8 cellular contexts compared by ENCODE assay signal in genomic region chr1:46613661-46614603, GRCh38. TPM values are rescaled to one million over a fixed set of nuclear protein-coding genes. Genes with fewer than 3 reads are reported as not detected.
DNase-seq lines count a peak whose midpoint lies in the region; ATAC-seq, FAIRE-seq and TF ChIP-seq lines count a peak whose summit lies in the region.
"Had no signal": no experiment of that assay in that cellular context is flagged by ENCODE, and none has a peak within 500 bp of the region (broad histone marks: within the 10 kb centered on the region; RNA-seq: fewer than 3 reads in every experiment).

No MANE protein-coding gene starts in this region.

- H3K27ac Mint-ChIP-seq in T-helper 17 cell (no peak overlapping the region), chondrocyte (ENCODE audit: unreplicated experiment) (peak overlapping the region; percentile 87)
- H3K27ac Mint-ChIP-seq: stimulated activated naive CD8-positive, alpha-beta T cell treated with anti-CD3 and anti-CD28 coated beads, Interleukin-15, Interleukin-2, amounts not matched to agents 100 ng/mL and 50 ng/mL, for 24 hours had no signal

- H3K27ac ChIP-seq in kidney (ENCODE audit: low read depth in 2 of 2, low read length in 2 of 2), result no peak overlapping the region

- H3K27me3 Mint-ChIP-seq in T-helper 17 cell (no peaks in the 10 kb centered on the region), chondrocyte (ENCODE audit: low read depth) (no peaks in the 10 kb centered on the region)
- H3K27me3 Mint-ChIP-seq: stimulated activated naive CD8-positive, alpha-beta T cell treated with anti-CD3 and anti-CD28 coated beads, Interleukin-15, Interleukin-2, amounts not matched to agents 100 ng/mL and 50 ng/mL, for 24 hours had no signal

- no peak overlapping the region for H3K9ac ChIP-seq in kidney (ENCODE audit: low read length in 2 of 2)

- DNase-seq in GM19239 (ENCODE audit: insufficient read length, low spot score) (peak; percentile 56), T-helper 17 cell (no peak), chondrocyte (ENCODE audit: low spot score) (no peak), kidney (peak; percentile 96)
- DNase-seq in stimulated activated CD8-positive, alpha-beta memory T cell treated with anti-CD3 and anti-CD28 coated beads, Interleukin-7, amount 100 ng/mL, for 24 hours (ENCODE audit: low read depth), result peak; percentile 14

- peaks cover 3 to 5% of the 10 kb centered on the region in 2 donors for H3K36me3 ChIP-seq in kidney (ENCODE audit: control insufficient read depth in 1 of 2, insufficient read depth in 2 of 2, low read length in 2 of 2)

- H3K36me3 Mint-ChIP-seq in T-helper 17 cell (ENCODE audit: low read depth) (no peaks in the 10 kb centered on the region), chondrocyte (ENCODE audit: low read depth) (peaks cover 13% of the 10 kb centered on the region)

- peaks cover 12 to 28% of the 10 kb centered on the region in 2 donors for H3K4me1 ChIP-seq in kidney (ENCODE audit: control insufficient read depth in 1 of 2, insufficient read depth in 1 of 2, low read depth in 1 of 2, low read length in 2 of 2)

- intact Hi-C loops in kidney (cut with DNase I), result no loop called here

- ATAC-seq in HG03354 (IDR thresholded peaks at IDR 0.05; ENCODE audit: poor library complexity, severe bottlenecking, unreplicated experiment) (peak; percentile 63), T-helper 17 cell (peak; percentile 48), GM18858 (IDR thresholded peaks at IDR 0.05; ENCODE audit: unreplicated experiment) (no peak)

- peak overlapping the region; percentile 28 for H3K4me3 Mint-ChIP-seq in T-helper 17 cell
- peak overlapping the region; percentile 19 for H3K4me3 Mint-ChIP-seq in chondrocyte (ENCODE audit: unreplicated experiment)

- no peaks in the 10 kb centered on the region for H3K9me3 Mint-ChIP-seq in chondrocyte (ENCODE audit: low read depth)
- H3K9me3 Mint-ChIP-seq: stimulated activated naive CD8-positive, alpha-beta T cell treated with anti-CD3 and anti-CD28 coated beads, Interleukin-15, Interleukin-2, amounts not matched to agents 100 ng/mL and 50 ng/mL, for 24 hours had no signal

- TF ChIP-seq CTCF in chondrocyte (IDR thresholded peaks at IDR 0.05) (no peak), kidney (IDR thresholded peaks at IDR 0.05; ENCODE audit: borderline replicate concordance, extremely low read depth, insufficient read depth) (no peak)

- no peaks in the 10 kb centered on the region for H3K9me3 ChIP-seq in T-helper 17 cell (ENCODE audit: control insufficient read depth, low read length, poor library complexity, severe bottlenecking)
- H3K9me3 ChIP-seq in kidney (ENCODE audit: control insufficient read depth in 1 of 2, low read length in 2 of 2), result no peaks in the 10 kb centered on the region

- FAIRE-seq in GM19239 (lab: Jason Lieb, UNC) (no peak), kidney (lab: Jason Lieb, UNC) (no peak)

- H3K4me3 ChIP-seq in kidney (ENCODE audit: low read length in 2 of 2), result peak overlapping the region in 1 of 2 donors; percentile 15

- H3K4me1 Mint-ChIP-seq in T-helper 17 cell, result peaks cover 64% of the 10 kb centered on the region
- H3K4me1 Mint-ChIP-seq in chondrocyte (ENCODE audit: low read depth), result peaks cover 52% of the 10 kb centered on the region

RNA-seq across cellular contexts. Expression of gene MOB3C, which starts 2.7 kb away (rescaled TPM):
- total RNA-seq in T-helper 17 cell (10 to 100 TPM; 13.3 to 20.4 TPM), chondrocyte (6.2 to 12.2 TPM (median 6.3 TPM) in 3 replicates), kidney (14.9 TPM)
- polyA plus RNA-seq in kidney (ENCODE audit: insufficient read depth, low read depth, low replicate concordance), result 12.4 TPM

RNA-seq across cellular contexts. Expression of gene MKNK1, which starts 9.9 kb away (rescaled TPM):
- total RNA-seq in T-helper 17 cell (10 to 100 TPM; 48.5 to 73.2 TPM), chondrocyte (24.5 to 25.8 TPM (median 25.1 TPM) in 3 replicates), kidney (49.7 TPM)
- polyA plus RNA-seq in kidney (ENCODE audit: insufficient read depth, low read depth, low replicate concordance), result 17.5 TPM

RNA-seq across cellular contexts. Expression of gene ATPAF1, which starts 54.2 kb away (rescaled TPM):
- 10 to 100 TPM; 19.7 to 21.5 TPM for total RNA-seq in T-helper 17 cell
- 22.9 to 33.2 TPM (median 27.7 TPM) in 3 replicates for total RNA-seq in chondrocyte
- 36.4 TPM for total RNA-seq in kidney
- 127 TPM for polyA plus RNA-seq in kidney (ENCODE audit: insufficient read depth, low read depth, low replicate concordance)

RNA-seq across cellular contexts. Expression of gene TEX38, which starts 57.7 kb away (rescaled TPM):
- total RNA-seq in T-helper 17 cell (not detected), chondrocyte (not detected in 3 replicates), kidney (0.35 TPM)
- not detected for polyA plus RNA-seq in kidney (ENCODE audit: insufficient read depth, low read depth, low replicate concordance)

Comparison
In these comparisons a context has a peak if more than half of its experiments do, and no peak if none do; other contexts are left out.
1. DNase-seq: peak in GM19239 (single experiment), kidney (single experiment) and stimulated activated CD8-positive, alpha-beta memory T cell treated with anti-CD3 and anti-CD28 coated beads, Interleukin-7, amount 100 ng/mL, for 24 hours (single experiment); none in T-helper 17 cell (0 of 3) and chondrocyte (single experiment).